Comparison of ENCODE assay signal across 32 cellular contexts in genomic region chr1:2155788-2156187, GRCh38.
"Had no signal": no experiment of that assay in that cellular context is flagged by ENCODE, and none has a peak within 500 bp of the region (broad histone marks: within the 10 kb centered on the region; RNA-seq: fewer than 3 reads in every experiment).

No MANE protein-coding gene starts in this region.

- H3K4me3 ChIP-seq: ascending aorta, cardiac muscle cell, Peyer's patch, SJCRH30, SK-N-MC had no signal

- H3K27me3 ChIP-seq: ascending aorta, cardiac muscle cell, Peyer's patch had no signal

- H3K4me2 ChIP-seq: KMS-11 had no signal

- H3K4me1 ChIP-seq: ascending aorta, Peyer's patch, SJCRH30 had no signal

- H3K9me3 ChIP-seq: ascending aorta, Peyer's patch, SJCRH30 had no signal

- H3K36me3 ChIP-seq: ascending aorta, cardiac muscle cell, SJCRH30 had no signal

- H3K27ac ChIP-seq: ascending aorta, cardiac muscle cell, KMS-11, Peyer's patch, RWPE1, SJCRH30, SK-N-MC had no signal

- H3K9ac ChIP-seq: KMS-11 had no signal

- DNase-seq: activated CD4-positive, alpha-beta T cell treated with anti-CD3 and anti-CD28 coated beads, Interleukin-2, amount 10 ng/mL, durations not matched to agents 24 days and 14 days; activated CD4-positive, alpha-beta T cell treated with anti-CD3 and anti-CD28 coated beads, Interleukin-2, amount 50 U/mL, for 4 hours; activated CD8-positive, alpha-beta T cell treated with anti-CD3 and anti-CD28 coated beads for 36 hours; activated effector memory CD4-positive, alpha-beta T cell treated with anti-CD3 and anti-CD28 coated beads, Interleukin-2, amount 50 U/mL, for 16 hours; activated naive CD4-positive, alpha-beta T cell; activated naive CD8-positive, alpha-beta T cell treated with anti-CD3 and anti-CD28 coated beads, Interleukin-2, amount 10 ng/mL, durations not matched to agents 7 days and 5 days; activated T-cell treated with anti-CD3 and anti-CD28 coated beads, Interleukin-2, amount 50 U/mL, for 1 hour; activated T-cell treated with anti-CD3 and anti-CD28 coated beads, Interleukin-2, amount 50 U/mL, for 72 hours; amygdala; MM.1S; MV-4-11; NCI-H1092; NCI-H1436 treated with DMSO at 0.1 percent for 48 hours; NCI-H1694 treated with DMSO at 0.1 percent for 48 hours; NCI-H2029; NCI-H2107; NCI-H2171; NCI-H510A; NCI-H526; NCI-H748 treated with DMSO at 0.1 percent for 48 hours; NK-92 treated with Interleukin-12 subunit alpha and Interleukin-12 subunit beta, amount 100 ng/mL, for 24 hours; PC-3; Peyer's patch; SHP77; SJCRH30; T1000 had no signal

- ATAC-seq: activated CD8-positive, alpha-beta T cell treated with anti-CD3 and anti-CD28 coated beads for 36 hours; activated T-helper 17 cell treated with anti-CD3 and anti-CD28 coated beads, Interleukin-2, amount 50 U/mL, for 72 hours; PC-3 had no signal
